ENCODE assay signal across 8 cellular contexts in the genomic region with DNA sequence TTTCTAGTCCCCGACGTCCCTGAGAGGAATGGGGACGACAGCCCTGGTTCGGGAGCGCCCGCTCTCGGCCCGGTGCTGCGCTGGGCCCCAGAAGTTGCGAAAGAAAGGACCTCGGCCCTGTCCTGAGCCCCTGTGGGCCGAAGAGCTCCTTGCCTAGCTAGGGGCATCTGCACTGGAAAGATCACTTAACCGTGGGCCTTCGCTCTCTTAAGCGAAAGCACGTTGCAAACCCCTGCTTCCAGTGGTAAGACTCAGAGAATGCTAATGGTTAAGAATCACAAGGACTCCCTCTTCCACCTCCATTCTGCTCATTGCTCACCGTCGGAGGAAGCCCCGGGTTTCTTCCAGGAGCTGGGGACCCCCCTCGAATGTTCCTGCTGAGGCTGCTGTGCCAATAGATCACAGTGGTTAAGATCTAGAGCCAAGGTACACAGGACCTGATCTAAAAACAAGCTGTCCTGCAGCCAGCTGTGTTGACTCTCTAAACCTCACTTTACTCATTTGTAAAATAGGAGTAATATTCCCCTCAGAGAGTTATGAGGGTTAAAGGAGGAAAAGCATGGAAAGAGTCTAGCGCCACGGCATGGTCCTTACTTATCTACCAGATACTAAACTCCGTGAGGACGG. TPM values are rescaled to one million over a fixed set of nuclear protein-coding genes. Genes with fewer than 3 reads are reported as not detected.
DNase-seq lines count a peak whose midpoint lies in the region; ATAC-seq, FAIRE-seq and TF ChIP-seq lines count a peak whose summit lies in the region.

No MANE protein-coding gene starts in this region.

- H3K9me3 ChIP-seq in HUES64 (ENCODE audit: insufficient read depth, low read depth, low read length): no peaks in the 10 kb centered on the region
- H3K9me3 ChIP-seq in mucosa of descending colon: no peaks in the 10 kb centered on the region

- peak overlapping the region; percentile 81 for H3K9ac ChIP-seq in HUES64 (ENCODE audit: low read depth, low read length)

- DNase-seq in bronchial epithelial cell (ENCODE audit: low read depth): no peak
- DNase-seq in mucosa of descending colon: peak in 1 of 3 donors; percentile 19
- DNase-seq in islet precursor cell: no peak
- DNase-seq in NCI-H2196 treated with DMSO at 0.1 percent for 48 hours (lab: John Stamatoyannopoulos, UW; ENCODE audit: unreplicated experiment): no peak
- DNase-seq in NCI-H1105 (lab: John Stamatoyannopoulos, UW): no peak
- DNase-seq in kidney tubule cell (ENCODE audit: low spot score): no peak

- peak overlapping the region; percentile 87; the same call in 1 of the 2 replicates for H3K27ac ChIP-seq in HUES64 (ENCODE audit: low read depth, low read length)

- intact Hi-C loops in mucosa of descending colon (cut with DNase I, micrococcal nuclease): no loop called here

- TF ChIP-seq CTCF in bronchial epithelial cell (IDR thresholded peaks at IDR 0.05; ENCODE audit: insufficient read depth, low read length, severe bottlenecking) (no peak), mucosa of descending colon (IDR thresholded peaks at IDR 0.05) (no peak)

- peaks cover 9% of the 10 kb centered on the region for H3K4me1 ChIP-seq in HUES64 (ENCODE audit: insufficient read depth, low read length)
- H3K4me1 ChIP-seq in mucosa of descending colon (ENCODE audit: low read depth): peaks cover 11% of the 10 kb centered on the region

- WGBS in HUES64: 18% methylated on average over 24 of the region's 24 CpGs

- H3K4me3 ChIP-seq in HUES64 (ENCODE audit: low read length): peak overlapping the region; percentile 83
- H3K4me3 ChIP-seq in bronchial epithelial cell (ENCODE audit: low read depth, low read length): peak overlapping the region; percentile 48
- peak overlapping the region; percentile 82 for H3K4me3 ChIP-seq in mucosa of descending colon

- H3K27me3 ChIP-seq in HUES64 (ENCODE audit: insufficient read depth, low read length) (no peaks in the 10 kb centered on the region), bronchial epithelial cell (ENCODE audit: control insufficient read depth, insufficient read depth, low read length) (no peaks in the 10 kb centered on the region)

- ATAC-seq in GM18511 (IDR thresholded peaks at IDR 0.05; ENCODE audit: unreplicated experiment) (peak; percentile 39), mucosa of descending colon (no peak)

- no peak for FAIRE-seq in bronchial epithelial cell (lab: Jason Lieb, UNC)

- H3K36me3 ChIP-seq in HUES64 (ENCODE audit: insufficient read depth, low read length) (peaks cover 28% of the 10 kb centered on the region), bronchial epithelial cell (ENCODE audit: control insufficient read depth, insufficient read depth, low read length) (peaks cover 1% of the 10 kb centered on the region), mucosa of descending colon (ENCODE audit: low read depth) (no peaks in the 10 kb centered on the region)

RNA-seq across cellular contexts. Expression of a gene that starts 0.7 kb away (rescaled TPM):
- polyA plus RNA-seq in HUES64 (2013, experiment 1 of 2): 39.9 TPM
- polyA plus RNA-seq in HUES64 (2013, experiment 2 of 2): 49.4 TPM
- total RNA-seq in bronchial epithelial cell (50.2 and 51.3 TPM in 2 replicates), mucosa of descending colon (100 to 1,000 TPM in 1 of 3 donors, 10 to 100 TPM in 2; 91.6 to 105 (median 94.3) TPM)

RNA-seq across cellular contexts. Expression of a gene that starts 12.3 kb away (rescaled TPM):
- polyA plus RNA-seq in HUES64 (2013, experiment 1 of 2): 7.5 TPM
- polyA plus RNA-seq in HUES64 (2013, experiment 2 of 2): 8.0 TPM
- 4.5 and 6.8 TPM in 2 replicates for total RNA-seq in bronchial epithelial cell
- total RNA-seq in mucosa of descending colon: 10 to 100 TPM in 2 of 3 donors, 1 to 10 TPM in 1; 6.9 to 42.1 (median 14.7) TPM
